8 cellular contexts compared by ENCODE assay signal in genomic region chr14:73949752-73950734, GRCh38. TPM values are rescaled to one million over a fixed set of nuclear protein-coding genes. Genes with fewer than 3 reads are reported as not detected.
DNase-seq lines count a peak whose midpoint lies in the region; ATAC-seq and TF ChIP-seq lines count a peak whose summit lies in the region.

Gene COQ6, plus strand, starts transcription at chr14:73950302. Its CDS starts 31 bp downstream, at chr14:73950333.
Gene FAM161B, minus strand, starts transcription at chr14:73950094. Its CDS starts 68 bp downstream, at chr14:73950026.

- peak within 1 kb of the TSS; percentile 94 for H3K9ac ChIP-seq in endocrine pancreas (ENCODE audit: control insufficient read depth, insufficient read depth, low read length)
- peak within 1 kb of the TSS; percentile 94 for H3K9ac ChIP-seq in mesendoderm (ENCODE audit: low read length)

- DNase-seq in COR-L47 (lab: John Stamatoyannopoulos, UW) (peak; percentile 98), GM20000 (ENCODE audit: low spot score) (peak; percentile 86), HT-29 (ENCODE audit: low spot score) (peak; percentile 94), NOMO-1 (lab: John Stamatoyannopoulos, UW; ENCODE audit: unreplicated experiment in 2 of 2) (peak; percentile 95 to 98), mesendoderm (peak; percentile 99)
- peak; percentile 96 for DNase-seq in activated CD8-positive, alpha-beta memory T cell treated with anti-CD3 and anti-CD28 coated beads, Interleukin-2, amount 10 ng/mL, durations not matched to agents 7 days and 5 days
- DNase-seq in stimulated activated CD8-positive, alpha-beta memory T cell treated with anti-CD3 and anti-CD28 coated beads, Interleukin-15, amount 100 ng/mL, for 1 hour (ENCODE audit: low read depth), result peak; percentile 79

- no peaks in the 10 kb centered on the region for H3K27me3 ChIP-seq in endocrine pancreas (ENCODE audit: control insufficient read depth, insufficient read depth, low read length)
- H3K27me3 ChIP-seq in mesendoderm (ENCODE audit: insufficient read depth, low read length, poor library complexity), result no peaks in the 10 kb centered on the region

- H3K27ac Mint-ChIP-seq in activated CD8-positive, alpha-beta memory T cell treated with anti-CD3 and anti-CD28 coated beads, Interleukin-2, amount 10 ng/mL, durations not matched to agents 7 days and 5 days, result peak within 1 kb of the TSS; percentile 88

- no peak within 1 kb of the TSS for H2BK120ac ChIP-seq in mesendoderm (ENCODE audit: low read depth, low read length)

- no peak within 1 kb of the TSS for H2AK5ac ChIP-seq in mesendoderm (ENCODE audit: low read length)

- H3K36me3 Mint-ChIP-seq in activated CD8-positive, alpha-beta memory T cell treated with anti-CD3 and anti-CD28 coated beads, Interleukin-2, amount 10 ng/mL, durations not matched to agents 7 days and 5 days, result peaks cover 6% of the 10 kb centered on the region

- no peak within 1 kb of the TSS for H3K18ac ChIP-seq in mesendoderm (ENCODE audit: low read length)

- H3K56ac ChIP-seq in mesendoderm (ENCODE audit: low read length), result peak within 1 kb of the TSS; percentile 100

- no peaks in the 10 kb centered on the region for H3K9me3 Mint-ChIP-seq in activated CD8-positive, alpha-beta memory T cell treated with anti-CD3 and anti-CD28 coated beads, Interleukin-2, amount 10 ng/mL, durations not matched to agents 7 days and 5 days (ENCODE audit: low read depth)

- no peak within 1 kb of the TSS for H3K4ac ChIP-seq in mesendoderm (ENCODE audit: low read depth, low read length)

- H4K5ac ChIP-seq in mesendoderm (ENCODE audit: low read length), result no peak within 1 kb of the TSS

- H3K4me1 ChIP-seq in endocrine pancreas (ENCODE audit: control insufficient read depth, insufficient read depth, low read length) (peaks cover under 1% of the 10 kb centered on the region), mesendoderm (ENCODE audit: control insufficient read depth, low read depth, low read length) (no peaks in the 10 kb centered on the region)

- no peak within 1 kb of the TSS for H2BK5ac ChIP-seq in mesendoderm (ENCODE audit: low read length)

- H3K79me2 ChIP-seq in mesendoderm (ENCODE audit: control insufficient read depth, insufficient read depth, low read length), result no peaks in the 10 kb centered on the region

- peak within 1 kb of the TSS; percentile 88 for H3K4me2 ChIP-seq in mesendoderm (ENCODE audit: low read length)

- peak within 1 kb of the TSS; percentile 87 for H3K23ac ChIP-seq in mesendoderm (ENCODE audit: low read length)

- no peaks in the 10 kb centered on the region for H3K27me3 Mint-ChIP-seq in activated CD8-positive, alpha-beta memory T cell treated with anti-CD3 and anti-CD28 coated beads, Interleukin-2, amount 10 ng/mL, durations not matched to agents 7 days and 5 days

- peaks cover 32% of the 10 kb centered on the region for H3K4me1 Mint-ChIP-seq in activated CD8-positive, alpha-beta memory T cell treated with anti-CD3 and anti-CD28 coated beads, Interleukin-2, amount 10 ng/mL, durations not matched to agents 7 days and 5 days

- CTCF ChIA-PET in activated CD8-positive, alpha-beta memory T cell treated with anti-CD3 and anti-CD28 coated beads, Interleukin-2, amount 10 ng/mL, durations not matched to agents 7 days and 5 days (lab: Charles Lee), result interaction anchor here (0.7 to 1.3 kb wide), 6 partner anchors 13 to 379 kb away, joined by 3 to 5 read pairs (median 3); no protein-coding TSS in a partner anchor

- no CpG with 5 or more reads among the region's 70 CpGs for WGBS in mesendoderm (ENCODE audit: extremely low coverage, insufficient coverage, low lambda C conversion rate)

- H3K9me3 ChIP-seq in endocrine pancreas (ENCODE audit: control insufficient read depth, low read length), result no peaks in the 10 kb centered on the region

- H3K36me3 ChIP-seq in endocrine pancreas (ENCODE audit: control insufficient read depth, insufficient read depth, low read length), result no peaks in the 10 kb centered on the region
- H3K36me3 ChIP-seq in mesendoderm (ENCODE audit: control insufficient read depth, insufficient read depth, low read length), result no peaks in the 10 kb centered on the region

- H3K4me3 ChIP-seq in endocrine pancreas (ENCODE audit: control insufficient read depth, insufficient read depth, low read length) (peak within 1 kb of the TSS; percentile 92), mesendoderm (ENCODE audit: low read length) (peak within 1 kb of the TSS; percentile 86)

- no peak within 1 kb of the TSS for H4K8ac ChIP-seq in mesendoderm (ENCODE audit: low read depth, low read length)

- H3K79me1 ChIP-seq in mesendoderm (ENCODE audit: low read length), result no peaks in the 10 kb centered on the region

- peak within 1 kb of the TSS; percentile 80 for H3K27ac ChIP-seq in mesendoderm (ENCODE audit: low read depth, low read length)

- no peak for TF ChIP-seq CTCF in GM20000 (IDR thresholded peaks at IDR 0.05; ENCODE audit: extremely low read depth, missing control alignments)

- no peak within 1 kb of the TSS for H2BK15ac ChIP-seq in mesendoderm (replicated peaks; ENCODE audit: low read depth)

- ATAC-seq in activated CD8-positive, alpha-beta memory T cell treated with anti-CD3 and anti-CD28 coated beads, Interleukin-2, amount 10 ng/mL, durations not matched to agents 7 days and 5 days, result peak; percentile 96

- H3K4me3 Mint-ChIP-seq in activated CD8-positive, alpha-beta memory T cell treated with anti-CD3 and anti-CD28 coated beads, Interleukin-2, amount 10 ng/mL, durations not matched to agents 7 days and 5 days, result peak within 1 kb of the TSS; percentile 98

RNA-seq across cellular contexts. Expression of gene COQ6, which starts in this region (rescaled TPM):
- total RNA-seq in HT-29 (2014; rRNA removed; shearing (Covaris generic)), result 13.1 and 21.5 TPM in 2 replicates
- 10 to 100 TPM; 17.7 to 18.1 TPM for total RNA-seq in activated CD8-positive, alpha-beta memory T cell treated with anti-CD3 and anti-CD28 coated beads, Interleukin-2, amount 10 ng/mL, durations not matched to agents 7 days and 5 days
- 5.3 TPM for polyA plus RNA-seq in mesendoderm (2013, experiment 1 of 2)
- polyA plus RNA-seq in mesendoderm (2013, experiment 2 of 2), result 4.9 TPM

RNA-seq across cellular contexts. Expression of gene FAM161B, which starts in this region (rescaled TPM):
- 0.31 and 0.39 TPM in 2 replicates for total RNA-seq in HT-29 (2014; rRNA removed; shearing (Covaris generic))
- total RNA-seq in activated CD8-positive, alpha-beta memory T cell treated with anti-CD3 and anti-CD28 coated beads, Interleukin-2, amount 10 ng/mL, durations not matched to agents 7 days and 5 days, result 1 to 10 TPM; 1.2 to 1.8 TPM
- 0.41 TPM for polyA plus RNA-seq in mesendoderm (2013, experiment 1 of 2)
- 0.34 TPM for polyA plus RNA-seq in mesendoderm (2013, experiment 2 of 2)

Comparison
In these comparisons a context has a peak if more than half of its experiments do, and no peak if none do; other contexts are left out.
1. Peak in every context shown above with its lines: DNase-seq, ATAC-seq, H3K4me3 ChIP-seq and H3K27ac ChIP-seq.